In genomic region chr20:4950437-4950836, GRCh38 we compare ENCODE assay signal across 9 cellular contexts. TPM values are rescaled to one million over a fixed set of nuclear protein-coding genes. Genes with fewer than 3 reads are reported as not detected.
DNase-seq lines count a peak whose midpoint lies in the region; ATAC-seq and TF ChIP-seq lines count a peak whose summit lies in the region.
"Had no signal": no experiment of that assay in that cellular context is flagged by ENCODE, and none has a peak within 500 bp of the region (broad histone marks: within the 10 kb centered on the region; RNA-seq: fewer than 3 reads in every experiment).

No MANE protein-coding gene starts in this region.

- H3K27ac ChIP-seq in PC-3 (ENCODE audit: low read length) = peak overlapping the region; percentile 55; the same call in 1 of the 2 replicates
- H3K27ac ChIP-seq in right lobe of liver = peak overlapping the region; percentile 70 to 76 (median 71)
- H3K27ac ChIP-seq in thyroid gland = peak overlapping the region; percentile 53 to 61 (median 58)

- ATAC-seq in PC-3 (no peak), right lobe of liver (peak; percentile 37 to 67 (median 64))

- H3K4me2 ChIP-seq in PC-3 (ENCODE audit: low read length) = no peak overlapping the region

- intact Hi-C loops in PC-3 (cut with micrococcal nuclease) = loop anchor here (5.0 kb wide), 1 partner anchor 208 kb away; no protein-coding TSS in a partner anchor
- intact Hi-C loops in right lobe of liver (cut with DNase I) = no loop called here
- intact Hi-C loops in thyroid gland (cut with DNase I) = no loop called here

- H3K36me3 Mint-ChIP-seq in brain (peaks cover 47% of the 10 kb centered on the region), type B pancreatic cell (peaks cover 5% of the 10 kb centered on the region)

- H3K27me3 Mint-ChIP-seq in brain (no peaks in the 10 kb centered on the region), type B pancreatic cell (no peaks in the 10 kb centered on the region)

- H3K4me1 Mint-ChIP-seq in brain (peaks cover 49% of the 10 kb centered on the region), type B pancreatic cell (ENCODE audit: unreplicated experiment) (peaks cover 23% of the 10 kb centered on the region)

- H3K27me3 ChIP-seq in PC-3 (ENCODE audit: low read length) (no peaks in the 10 kb centered on the region), right lobe of liver (no peaks in the 10 kb centered on the region), thyroid gland (no peaks in the 10 kb centered on the region)

- TF ChIP-seq CTCF in PC-3 (conservative IDR thresholded peaks at IDR 0.05; ENCODE audit: low read depth, low read length) (no peak), brain (conservative IDR thresholded peaks at IDR 0.05) (no peak), right lobe of liver (IDR thresholded peaks at IDR 0.05) (no peak), thyroid gland (IDR thresholded peaks at IDR 0.05) (no peak), type B pancreatic cell (conservative IDR thresholded peaks at IDR 0.05) (no peak)

- H3F3A ChIP-seq in PC-3 (ENCODE audit: low read length, unreplicated experiment) = no peaks in the 10 kb centered on the region

- no peak overlapping the region for H3K4me3 Mint-ChIP-seq in brain
- no peak overlapping the region for H3K4me3 Mint-ChIP-seq in type B pancreatic cell

- H3K4me1 ChIP-seq in PC-3 (ENCODE audit: insufficient read depth, low read length) (peaks cover 5% of the 10 kb centered on the region), right lobe of liver (peaks cover 0 to 31% (median 4%) of the 10 kb centered on the region in 4 donors), thyroid gland (peaks cover 7 to 33% of the 10 kb centered on the region in 2 donors)

- H3K9ac ChIP-seq in PC-3 (ENCODE audit: low read length) = no peak overlapping the region

- H3K9me3 Mint-ChIP-seq in brain (peaks cover 0 to 12% (median 7%) of the 10 kb centered on the region in 5 experiments), type B pancreatic cell (peaks cover 4% of the 10 kb centered on the region)

- peaks cover 5% of the 10 kb centered on the region; the same call in 1 of the 2 replicates for H3K36me3 ChIP-seq in PC-3 (ENCODE audit: low read depth, low read length)
- peaks cover 0 to 2% (median 0%) of the 10 kb centered on the region in 4 donors for H3K36me3 ChIP-seq in right lobe of liver
- H3K36me3 ChIP-seq in thyroid gland = no peaks in the 10 kb centered on the region

- 0% methylated on average over 1 of the region's 3 CpGs for WGBS in right lobe of liver (ENCODE audit: insufficient coverage, low coverage, low lambda C conversion rate, missing lambda C conversion rate)
- 56 to 77% methylated on average over 3 of the region's 3 CpGs for WGBS in thyroid gland, 2 donors

- CTCF ChIA-PET in PC-3 (lab: Charles Lee) = interaction anchor here (0.7 kb wide), 1 partner anchor 225 kb away, joined by 6 read pairs; no protein-coding TSS in a partner anchor

- no peaks in the 10 kb centered on the region for H4K20me1 ChIP-seq in PC-3 (ENCODE audit: low read length)

- no peak for DNase-seq in PC-3
- DNase-seq in right lobe of liver = peak in 1 of 3 donors; percentile 42
- no peak for DNase-seq in thyroid gland
- DNase-seq in type B pancreatic cell (ENCODE audit: extremely low spot score, unreplicated experiment) = no peak
- DNase-seq in HuH-7 (ENCODE audit: low spot score) = no peak
- no peak for DNase-seq in effector CD8-positive, alpha-beta T cell (lab: John Stamatoyannopoulos, UW)
- DNase-seq: NCI-H187, NCI-H524 treated with DMSO at 0.1 percent for 48 hours had no signal

- H3K27ac Mint-ChIP-seq in brain = peak overlapping the region in 4 of 5 experiments; percentile 18 to 96 (median 83)
- H3K27ac Mint-ChIP-seq in type B pancreatic cell = no peak overlapping the region

- no peaks in the 10 kb centered on the region for H3K9me2 ChIP-seq in PC-3 (replicated peaks; ENCODE audit: low read length)

- no peaks in the 10 kb centered on the region for H3K9me3 ChIP-seq in PC-3 (ENCODE audit: low read length)
- no peaks in the 10 kb centered on the region for H3K9me3 ChIP-seq in right lobe of liver
- H3K9me3 ChIP-seq in thyroid gland = no peaks in the 10 kb centered on the region

- TF ChIP-seq POLR2A in right lobe of liver (IDR thresholded peaks at IDR 0.05) (no peak), thyroid gland (IDR thresholded peaks at IDR 0.05) (no peak)

- BruUV-seq in PC-3 (replicated peaks; lab: Mats Ljungman, UMichigan) = no TSS peak

- no peak overlapping the region for H2AFZ ChIP-seq in PC-3 (ENCODE audit: low read length)

- H3K4me3 ChIP-seq in PC-3 (ENCODE audit: low read length) (no peak overlapping the region), right lobe of liver (no peak overlapping the region), thyroid gland (replicated peaks in 1 of 3) (no peak overlapping the region)

- H3K79me2 ChIP-seq in PC-3 (ENCODE audit: low read length) = 0 out of 2 replicates have a peak, but pooled peaks cover 3% of the 10 kb centered on the region

- POLR2A ChIA-PET in PC-3 (lab: Charles Lee; ENCODE audit: unreplicated experiment) = interaction anchor here (0.7 kb wide), 1 partner anchor 13 kb away, joined by 3 read pairs; no protein-coding TSS in a partner anchor

RNA-seq across cellular contexts. Expression of gene SLC23A2, which starts 50.9 kb away (rescaled TPM):
- 18.3 and 20.2 TPM in 2 replicates for total RNA-seq in PC-3 (2014; rRNA removed)
- polyA plus RNA-seq in brain (ENCODE audit: insufficient read depth, low read depth, low replicate concordance) = 17.8 TPM
- 10 to 100 TPM; 23.4 to 41.1 (median 30.5) TPM for total RNA-seq in right lobe of liver
- 10 to 100 TPM; 36.3 to 67.1 (median 53.7) TPM for total RNA-seq in thyroid gland
- total RNA-seq in type B pancreatic cell (ENCODE audit: low replicate concordance) = 16.4 and 19.6 TPM in 2 replicates
